ENCODE assay signal across 8 cellular contexts in genomic region chr3:172751188-172751571, GRCh38. TPM values are rescaled to one million over a fixed set of nuclear protein-coding genes. Genes with fewer than 3 reads are reported as not detected.
DNase-seq lines count a peak whose midpoint lies in the region; ATAC-seq and TF ChIP-seq lines count a peak whose summit lies in the region.

No MANE protein-coding gene starts in this region.

- H3K27ac ChIP-seq in brain microvascular endothelial cell (peak overlapping the region; percentile 68), thymus (ENCODE audit: low read depth) (no peak overlapping the region)

- H3K27me3 ChIP-seq in brain microvascular endothelial cell (replicated peaks) (no peaks in the 10 kb centered on the region), thymus (ENCODE audit: control insufficient read depth, insufficient read depth) (no peaks in the 10 kb centered on the region)

- WGBS in thymus: 1% methylated on average over 13 of the region's 13 CpGs

- in situ Hi-C loops in brain microvascular endothelial cell (cut with HindIII; ENCODE audit: low pct_ligation_motif_present, low sequenced_read_pairs): no loop called here

- peaks cover 25% of the 10 kb centered on the region for H3K36me3 Mint-ChIP-seq in activated CD4-positive, alpha-beta T cell treated with anti-CD3 and anti-CD28 coated beads, Interleukin-2, amount 10 ng/mL, durations not matched to agents 24 days and 14 days (ENCODE audit: low read depth)

- DNase-seq in activated CD4-positive, alpha-beta T cell treated with anti-CD3 and anti-CD28 coated beads, Interleukin-2, amount 10 ng/mL, durations not matched to agents 24 days and 14 days: no peak
- no peak for DNase-seq in activated CD4-positive, alpha-beta T cell treated with anti-CD3 and anti-CD28 coated beads for 1 hour
- DNase-seq in HFF-Myc (ENCODE audit: extremely low read depth, low read depth): no peak
- peak; percentile 74 to 86 for DNase-seq in NOMO-1 (lab: John Stamatoyannopoulos, UW; ENCODE audit: unreplicated experiment in 2 of 2)
- DNase-seq in brain microvascular endothelial cell: peak; percentile 4
- peak; percentile 65 for DNase-seq in left kidney (ENCODE audit: low read depth, low spot score)

- peaks cover 34% of the 10 kb centered on the region for H3K4me1 Mint-ChIP-seq in activated CD4-positive, alpha-beta T cell treated with anti-CD3 and anti-CD28 coated beads, Interleukin-2, amount 10 ng/mL, durations not matched to agents 24 days and 14 days

- H3K9me3 ChIP-seq in thymus (ENCODE audit: control insufficient read depth): no peaks in the 10 kb centered on the region

- H3K36me3 ChIP-seq in brain microvascular endothelial cell (replicated peaks) (peaks cover 4% of the 10 kb centered on the region), thymus (ENCODE audit: control insufficient read depth, insufficient read depth) (no peaks in the 10 kb centered on the region)

- no peaks in the 10 kb centered on the region for H3K9me3 Mint-ChIP-seq in activated CD4-positive, alpha-beta T cell treated with anti-CD3 and anti-CD28 coated beads, Interleukin-2, amount 10 ng/mL, durations not matched to agents 24 days and 14 days

- H3K4me3 Mint-ChIP-seq in activated CD4-positive, alpha-beta T cell treated with anti-CD3 and anti-CD28 coated beads, Interleukin-2, amount 10 ng/mL, durations not matched to agents 24 days and 14 days: peak overlapping the region; percentile 88

- H3K27me3 Mint-ChIP-seq in activated CD4-positive, alpha-beta T cell treated with anti-CD3 and anti-CD28 coated beads, Interleukin-2, amount 10 ng/mL, durations not matched to agents 24 days and 14 days: peaks cover under 1% of the 10 kb centered on the region

- ATAC-seq in GM19397 (IDR thresholded peaks at IDR 0.05; ENCODE audit: unreplicated experiment): no peak

- TF ChIP-seq CTCF in HFF-Myc (IDR thresholded peaks at IDR 0.05; ENCODE audit: low read depth, low read length, missing control alignments) (no peak), brain microvascular endothelial cell (IDR thresholded peaks at IDR 0.05; ENCODE audit: low read depth, low read length, missing control alignments) (no peak)

- H3K4me3 ChIP-seq in HFF-Myc (replicated peaks; ENCODE audit: low read depth, low read length): peak overlapping the region; percentile 80
- peak overlapping the region; percentile 98 for H3K4me3 ChIP-seq in brain microvascular endothelial cell (ENCODE audit: low read depth, low read length)
- H3K4me3 ChIP-seq in thymus (ENCODE audit: low read length): peak overlapping the region; percentile 84

- intact Hi-C loops in activated CD4-positive, alpha-beta T cell treated with anti-CD3 and anti-CD28 coated beads, Interleukin-2, amount 10 ng/mL, durations not matched to agents 24 days and 14 days (cut with micrococcal nuclease): loop anchor here (2.0 to 5.0 kb wide), 4 partner anchors 46 to 1842 kb away; partner anchors contain the start of genes EIF5A2 and TNFSF10

- H3K27ac Mint-ChIP-seq in activated CD4-positive, alpha-beta T cell treated with anti-CD3 and anti-CD28 coated beads, Interleukin-2, amount 10 ng/mL, durations not matched to agents 24 days and 14 days: peak overlapping the region; percentile 96

- peaks cover 5% of the 10 kb centered on the region for H3K4me1 ChIP-seq in thymus (ENCODE audit: control insufficient read depth, insufficient read depth, low read length)

RNA-seq across cellular contexts. Expression of gene ECT2, which starts 0.7 kb away (rescaled TPM):
- total RNA-seq in activated CD4-positive, alpha-beta T cell treated with anti-CD3 and anti-CD28 coated beads, Interleukin-2, amount 10 ng/mL, durations not matched to agents 24 days and 14 days: 36.2 and 40.4 TPM in 2 replicates
- polyA plus RNA-seq in thymus: 7.9 TPM

RNA-seq across cellular contexts. Expression of gene NCEH1, which starts 40.3 kb away (rescaled TPM):
- total RNA-seq in activated CD4-positive, alpha-beta T cell treated with anti-CD3 and anti-CD28 coated beads, Interleukin-2, amount 10 ng/mL, durations not matched to agents 24 days and 14 days: 4.9 and 7.7 TPM in 2 replicates
- 4.4 TPM for polyA plus RNA-seq in thymus

Comparison
In these comparisons a context has a peak if more than half of its experiments do, and no peak if none do; other contexts are left out.
1. DNase-seq: peak in NOMO-1 (2 of 2), brain microvascular endothelial cell (single experiment) and left kidney (single experiment); none in activated CD4-positive, alpha-beta T cell treated with anti-CD3 and anti-CD28 coated beads, Interleukin-2, amount 10 ng/mL, durations not matched to agents 24 days and 14 days (single experiment), activated CD4-positive, alpha-beta T cell treated with anti-CD3 and anti-CD28 coated beads for 1 hour (single experiment) and HFF-Myc (single experiment).
2. Peak in every context shown above with its lines, with median percentiles within 50 percentile points of each other: H3K4me3 ChIP-seq.